In genomic region chr16:57899771-57900661, GRCh38 we compare ENCODE assay signal across 8 cellular contexts.
DNase-seq lines count a peak whose midpoint lies in the region; ATAC-seq and TF ChIP-seq lines count a peak whose summit lies in the region.

No MANE protein-coding gene starts in this region.

- TF ChIP-seq POLR2A in lower leg skin (IDR thresholded peaks at IDR 0.05) = no peak

- TF ChIP-seq CTCF in coronary artery (IDR thresholded peaks at IDR 0.05) (peak; percentile 66), lower leg skin (IDR thresholded peaks at IDR 0.05) (peak in 1 of 3 donors; percentile 62)

- 36 to 39% methylated on average over 12 of the region's 12 CpGs for WGBS in lower leg skin, 2 donors

- intact Hi-C loops in lower leg skin (cut with DNase I; ENCODE audit: low total_unique reads) = loop anchor here (1.0 kb wide), 1 partner anchor 105 kb away; no protein-coding TSS in a partner anchor

- peak; percentile 68 for DNase-seq in AG08396 (ENCODE audit: low spot score)
- DNase-seq in NCI-H460 (ENCODE audit: extremely low read depth, low read depth) = peak; percentile 67
- DNase-seq in activated CD4-positive, alpha-beta T cell treated with anti-CD3 and anti-CD28 coated beads for 48 hours = peak; percentile 83
- DNase-seq in coronary artery (ENCODE audit: low spot score) = no peak
- DNase-seq in lower leg skin (ENCODE audit: low spot score in 2 of 2) = peak; percentile 45 to 93
- peak; percentile 55 to 66 (median 63) for DNase-seq in stimulated activated CD4-positive, alpha-beta T cell treated with anti-CD3 and anti-CD28 coated beads, TNF-alpha, amount 100 ng/mL, for 48 hours (ENCODE audit: low read depth in 3 of 3)

- ATAC-seq in GM19463 (IDR thresholded peaks at IDR 0.05; ENCODE audit: unreplicated experiment) = peak; percentile 47
- ATAC-seq in HG03460 (IDR thresholded peaks at IDR 0.05; ENCODE audit: unreplicated experiment) = no peak

- H3K27ac ChIP-seq in coronary artery = no peak overlapping the region

- no peak overlapping the region for H3K4me3 ChIP-seq in coronary artery
- H3K4me3 ChIP-seq in lower leg skin (ENCODE audit: low read depth, poor library complexity, severe bottlenecking) = no peak overlapping the region
